Comparison of ENCODE assay signal across 8 cellular contexts in genomic region chr1:1891349-1892078, GRCh38. TPM values are rescaled to one million over a fixed set of nuclear protein-coding genes. Genes with fewer than 3 reads are reported as not detected.
DNase-seq lines count a peak whose midpoint lies in the region; ATAC-seq and TF ChIP-seq lines count a peak whose summit lies in the region.

No MANE protein-coding gene starts in this region.

- H3K9me3 ChIP-seq in CD8-positive, alpha-beta memory T cell (ENCODE audit: low read length), result no peaks in the 10 kb centered on the region

- H3K27ac ChIP-seq in CD8-positive, alpha-beta memory T cell (ENCODE audit: low read depth, low read length), result peak overlapping the region; percentile 78

- CTCF ChIA-PET in CD8-positive, alpha-beta memory T cell (lab: Charles Lee), result interaction anchor here (1.5 to 1.6 kb wide), 3 partner anchors 10 to 17 kb away, joined by 6 to 9 read pairs (median 6); no protein-coding TSS in a partner anchor

- H3K36me3 Mint-ChIP-seq in CD8-positive, alpha-beta memory T cell, result peaks cover 0 to 15% (median 0%) of the 10 kb centered on the region in 3 donors

- H3K4me3 ChIP-seq in CD8-positive, alpha-beta memory T cell (ENCODE audit: low read length), result peak overlapping the region; percentile 63
- H3K4me3 ChIP-seq in NB4 (ENCODE audit: low read depth, low read length) (peak overlapping the region; percentile 55), cardiac fibroblast (replicated peaks in 1 of 2; ENCODE audit: low read depth in 2 of 2, low read length in 2 of 2) (peak overlapping the region; percentile 59 to 83), kidney epithelial cell (ENCODE audit: low read depth, low read length) (peak overlapping the region; percentile 96)

- H3K36me3 ChIP-seq in CD8-positive, alpha-beta memory T cell (ENCODE audit: insufficient read depth, low read length), result no peaks in the 10 kb centered on the region
- no peaks in the 10 kb centered on the region for H3K36me3 ChIP-seq in kidney epithelial cell (ENCODE audit: control insufficient read depth, insufficient read depth, low read length)

- peak overlapping the region; percentile 79 to 95 (median 91) for H3K4me3 Mint-ChIP-seq in CD8-positive, alpha-beta memory T cell

- peak; percentile 27 for TF ChIP-seq POLR2A in NB4 (IDR thresholded peaks at IDR 0.05; ENCODE audit: extremely low read depth, insufficient read length)

- TF ChIP-seq CTCF in NB4 (IDR thresholded peaks at IDR 0.05; ENCODE audit: low read depth, low read length) (no peak), cardiac fibroblast (IDR thresholded peaks at IDR 0.05; ENCODE audit: low read depth, low read length) (no peak), kidney epithelial cell (IDR thresholded peaks at IDR 0.05; ENCODE audit: insufficient read depth, low read length, poor library complexity, severe bottlenecking) (no peak)

- peak; percentile 14 for ATAC-seq in GM21526 (IDR thresholded peaks at IDR 0.05; ENCODE audit: low FRiP score, unreplicated experiment)

- peak overlapping the region; percentile 92 to 99 (median 96) for H3K27ac Mint-ChIP-seq in CD8-positive, alpha-beta memory T cell

- peaks cover 5 to 9% of the 10 kb centered on the region in 2 donors for H3K27me3 Mint-ChIP-seq in CD8-positive, alpha-beta memory T cell

- POLR2A ChIA-PET in CD8-positive, alpha-beta memory T cell (lab: Charles Lee), result interaction anchor here (1.2 to 1.6 kb wide), 4 partner anchors 14 to 516 kb away, joined by 3 to 12 read pairs (median 6); no protein-coding TSS in a partner anchor

- peaks cover 58% of the 10 kb centered on the region for H3K4me1 ChIP-seq in CD8-positive, alpha-beta memory T cell (ENCODE audit: insufficient read depth, low read length)

- no peaks in the 10 kb centered on the region for H3K27me3 ChIP-seq in CD8-positive, alpha-beta memory T cell (ENCODE audit: insufficient read depth, low read length, poor library complexity, severe bottlenecking)
- peaks cover 5% of the 10 kb centered on the region for H3K27me3 ChIP-seq in kidney epithelial cell (ENCODE audit: control insufficient read depth, insufficient read depth, low read length)

- H3K9me3 Mint-ChIP-seq in CD8-positive, alpha-beta memory T cell, result no peaks in the 10 kb centered on the region

- H3K4me1 Mint-ChIP-seq in CD8-positive, alpha-beta memory T cell, result peaks cover 46 to 66% (median 54%) of the 10 kb centered on the region in 3 donors

- DNase-seq in CD8-positive, alpha-beta memory T cell, result peak in 3 of 5 donors; percentile 79 to 86 (median 81)
- DNase-seq in NB4 (ENCODE audit: low read depth) (peak; percentile 81), UCSD-AML1 (lab: John Stamatoyannopoulos, UW; ENCODE audit: unreplicated experiment) (peak; percentile 83), cardiac fibroblast (ENCODE audit: low read depth in 2 of 2) (peak; percentile 52 to 67), kidney epithelial cell (ENCODE audit: low read depth) (no peak), NCI-H1048 (lab: John Stamatoyannopoulos, UW) (no peak)
- peak in 3 of 4 experiments; percentile 43 to 74 (median 56) for DNase-seq in stimulated activated CD4-positive, alpha-beta T cell treated with anti-CD3 and anti-CD28 coated beads, Interleukin-1b, Interleukin-23, amount 100 ng/mL, for 24 hours (ENCODE audit: low read depth in 4 of 4, low spot score in 1 of 4)

RNA-seq across cellular contexts. Expression of gene GNB1, which starts 0.6 kb away (rescaled TPM):
- 100 to 1,000 TPM; 436 to 470 TPM for total RNA-seq in CD8-positive, alpha-beta memory T cell
- 114 TPM for polyA plus RNA-seq in CD8-positive, alpha-beta memory T cell
- total RNA-seq in kidney epithelial cell, result 257 and 261 TPM in 2 replicates

RNA-seq across cellular contexts. Expression of gene CALML6, which starts 23.5 kb away (rescaled TPM):
- under 1 TPM; 0.46 to 0.78 TPM for total RNA-seq in CD8-positive, alpha-beta memory T cell
- not detected for polyA plus RNA-seq in CD8-positive, alpha-beta memory T cell
- total RNA-seq in kidney epithelial cell, result 0.04 TPM in 1 of 2 replicates, not detected in the other

RNA-seq across cellular contexts. Expression of gene TMEM52, which starts 27.6 kb away (rescaled TPM):
- 1 to 10 TPM in 1 of 2 experiments, under 1 TPM in 1; 0.94 to 1.4 TPM for total RNA-seq in CD8-positive, alpha-beta memory T cell
- polyA plus RNA-seq in CD8-positive, alpha-beta memory T cell, result 0.32 TPM
- total RNA-seq in kidney epithelial cell, result 0.92 and 3.2 TPM in 2 replicates

Comparison
In these comparisons a context has a peak if more than half of its experiments do, and no peak if none do; other contexts are left out.
1. DNase-seq: peak in CD8-positive, alpha-beta memory T cell (3 of 5), NB4 (single experiment), UCSD-AML1 (single experiment), cardiac fibroblast (2 of 2) and stimulated activated CD4-positive, alpha-beta T cell treated with anti-CD3 and anti-CD28 coated beads, Interleukin-1b, Interleukin-23, amount 100 ng/mL, for 24 hours (3 of 4); none in kidney epithelial cell (single experiment) and NCI-H1048 (single experiment).
2. Peak in every context shown above with its lines, with median percentiles within 50 percentile points of each other: H3K4me3 ChIP-seq.